Comparison of ENCODE assay signal across 9 cellular contexts in genomic region chr4:7186081-7186480, GRCh38. TPM values are rescaled to one million over a fixed set of nuclear protein-coding genes. Genes with fewer than 3 reads are reported as not detected.
DNase-seq lines count a peak whose midpoint lies in the region; ATAC-seq and TF ChIP-seq lines count a peak whose summit lies in the region.
"Had no signal": no experiment of that assay in that cellular context is flagged by ENCODE, and none has a peak within 500 bp of the region (broad histone marks: within the 10 kb centered on the region; RNA-seq: fewer than 3 reads in every experiment).

No MANE protein-coding gene starts in this region.

- no peaks in the 10 kb centered on the region for H3K9me2 ChIP-seq in SU-DHL-6 (replicated peaks; ENCODE audit: insufficient read depth, low read length)

- H3K36me3 ChIP-seq in GM06990 (ENCODE audit: control insufficient read depth, insufficient read depth, low read length) = no peaks in the 10 kb centered on the region
- H3K36me3 ChIP-seq in SU-DHL-6 (ENCODE audit: low read length) = no peaks in the 10 kb centered on the region
- H3K36me3 ChIP-seq in gastroesophageal sphincter = no peaks in the 10 kb centered on the region

- H4K20me1 ChIP-seq in SU-DHL-6 (ENCODE audit: low read depth, low read length) = no peaks in the 10 kb centered on the region

- TF ChIP-seq EP300 in gastroesophageal sphincter (IDR thresholded peaks at IDR 0.05) = no peak

- intact Hi-C loops in left colon (cut with DNase I, micrococcal nuclease) = no loop called here

- H3K4me3 ChIP-seq in GM06990 (replicated peaks; ENCODE audit: low read depth, low read length) (no peak overlapping the region), SU-DHL-6 (ENCODE audit: insufficient read depth, low read length, poor library complexity, severe bottlenecking) (no peak overlapping the region), gastroesophageal sphincter (no peak overlapping the region)
- H3K4me3 ChIP-seq: testis had no signal

- no peaks in the 10 kb centered on the region for H3F3A ChIP-seq in SU-DHL-6 (ENCODE audit: insufficient read depth)

- H2AFZ ChIP-seq in SU-DHL-6 (ENCODE audit: low read depth, low read length, severe bottlenecking) = no peak overlapping the region

- no peaks in the 10 kb centered on the region for H3K9me3 ChIP-seq in SU-DHL-6 (ENCODE audit: insufficient read depth, low read length)
- H3K9me3 ChIP-seq in gastroesophageal sphincter = no peaks in the 10 kb centered on the region
- H3K9me3 ChIP-seq: testis had no signal

- H3K27me3 ChIP-seq in GM06990 (replicated peaks; ENCODE audit: control insufficient read depth, insufficient read depth, low read length) (peaks cover 1% of the 10 kb centered on the region; the same call in 1 of the 2 replicates), SU-DHL-6 (ENCODE audit: low read length) (no peaks in the 10 kb centered on the region), gastroesophageal sphincter (peaks cover 28% of the 10 kb centered on the region)
- H3K27me3 ChIP-seq: testis had no signal

- H3K4me2 ChIP-seq in SU-DHL-6 (ENCODE audit: low read depth, low read length, poor library complexity, severe bottlenecking) = no peak overlapping the region

- peaks cover 0 to 3% (median 0%) of the 10 kb centered on the region in 3 donors for H3K4me1 ChIP-seq in gastroesophageal sphincter

- H3K79me2 ChIP-seq in SU-DHL-6 (ENCODE audit: insufficient read depth, low read length) = no peaks in the 10 kb centered on the region

- 80% methylated on average over 2 of the region's 10 CpGs; no CpG with 5 or more reads in 1 of the 2 donors for WGBS in gastroesophageal sphincter (ENCODE audit: low coverage in 1 of 2), 2 donors

- no peak for TF ChIP-seq POLR2A in gastroesophageal sphincter (IDR thresholded peaks at IDR 0.05)

- no peak for DNase-seq in AG09319 (ENCODE audit: extremely low read depth, low read depth)
- no peak for DNase-seq in GM06990 (ENCODE audit: extremely low read depth, insufficient read length)
- peak; percentile 15 to 52 for DNase-seq in left colon
- no peak for DNase-seq in DMS79 (lab: John Stamatoyannopoulos, UW)
- DNase-seq: testis had no signal

- no peak overlapping the region for H3K9ac ChIP-seq in SU-DHL-6 (ENCODE audit: low read length)

- H3K27ac ChIP-seq in SU-DHL-6 (ENCODE audit: low read depth, low read length) (no peak overlapping the region), gastroesophageal sphincter (no peak overlapping the region)
- H3K27ac ChIP-seq: testis had no signal

- peak; percentile 34 for TF ChIP-seq CTCF in AG09319 (IDR thresholded peaks at IDR 0.05; ENCODE audit: low read depth, low read length)
- TF ChIP-seq CTCF in GM06990 (IDR thresholded peaks at IDR 0.05; ENCODE audit: insufficient read depth, low read length, poor library complexity, severe bottlenecking) = peak; percentile 49
- TF ChIP-seq CTCF in SU-DHL-6 (IDR thresholded peaks at IDR 0.05; ENCODE audit: insufficient read depth, low read length, poor library complexity, severe bottlenecking) = peak; percentile 22
- TF ChIP-seq CTCF in gastroesophageal sphincter (IDR thresholded peaks at IDR 0.05) = peak in 2 of 4 experiments; percentile 7 to 33

- ATAC-seq in left colon (peak; percentile 66), GM21360 (IDR thresholded peaks at IDR 0.05; ENCODE audit: unreplicated experiment) (no peak), gastroesophageal sphincter (no peak), HG02623 (IDR thresholded peaks at IDR 0.05; ENCODE audit: unreplicated experiment) (no peak)

RNA-seq across cellular contexts. Expression of gene SORCS2, which starts 6.3 kb away (rescaled TPM):
- total RNA-seq in left colon (under 1 TPM; 0.21 to 0.92 TPM), gastroesophageal sphincter (1 to 10 TPM; 2.0 to 7.4 (median 3.6) TPM)

Comparison
In these comparisons a context has a peak if more than half of its experiments do, and no peak if none do; other contexts are left out.
1. DNase-seq: peak in left colon (2 of 2); none in AG09319 (single experiment), GM06990 (single experiment) and DMS79 (single experiment).